1 cellular context compared by ENCODE assay signal in genomic region chr9:130432796-130433167, GRCh38.
TF ChIP-seq lines count a peak whose summit lies in the region.

No MANE protein-coding gene starts in this region.

TF ChIP-seq in neural cell, 6 proteins besides CTCF, POLR2A, EP300 and RAD21 (continued from another document):
- TF ChIP-seq TAF1 (IDR thresholded peaks at IDR 0.05; ENCODE audit: low read depth) (no peak), SMC3 (conservative IDR thresholded peaks at IDR 0.05; ENCODE audit: poor library complexity) (no peak)
